31 cellular contexts compared by ENCODE assay signal in the genomic region with DNA sequence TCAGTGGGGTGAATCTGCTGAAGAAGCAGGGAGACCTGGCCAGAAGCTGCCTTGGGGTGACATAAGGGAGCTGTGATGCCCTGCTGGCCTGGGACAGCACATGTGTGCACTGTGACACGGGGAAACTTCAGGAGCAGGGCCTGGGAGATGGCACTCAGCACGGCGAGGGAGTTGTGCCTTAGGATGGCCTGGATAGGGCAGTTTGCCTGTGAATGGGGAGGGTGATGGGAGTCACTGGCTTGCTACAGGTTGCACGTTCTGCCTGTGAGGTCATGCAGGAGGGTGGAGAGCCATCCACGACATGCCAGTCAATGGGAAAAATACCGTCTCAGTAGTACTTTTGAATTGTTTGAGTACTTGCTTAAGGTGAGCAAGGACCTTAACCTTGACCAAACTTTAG.
"Had no signal": no experiment of that assay in that cellular context is flagged by ENCODE, and none has a peak within 500 bp of the region (broad histone marks: within the 10 kb centered on the region; RNA-seq: fewer than 3 reads in every experiment).

No MANE protein-coding gene starts in this region.

- H3K4me1 Mint-ChIP-seq: naive B cell; naive thymus-derived CD8-positive, alpha-beta T cell; nephron progenitor cell; neural crest cell; stimulated activated effector memory CD8-positive, alpha-beta T cell treated with anti-CD3 and anti-CD28 coated beads, Interleukin-12 subunit alpha, Interleukin-12 subunit beta, amount 100 ng/mL, for 72 hours; stimulated activated naive B cell treated with anti-CD40 and anti-IgM and Interleukin-4, amounts not matched to agents 10 μg/mL and 1 μg/mL and 100 μg/mL, for 72 hours had no signal

- H3K4me3 ChIP-seq: ovary, psoas muscle, right lobe of liver, sigmoid colon, stomach, thoracic aorta, thyroid gland, tibial nerve, upper lobe of left lung, vagina had no signal

- ATAC-seq: naive thymus-derived CD8-positive, alpha-beta T cell; natural killer cell treated with Interleukin-12 subunit alpha and Interleukin-12 subunit beta and Interleukin-15 and Interleukin-18, amount 100 ng/mL, for 72 hours; psoas muscle; right cardiac atrium; right lobe of liver; stimulated activated effector memory CD8-positive, alpha-beta T cell treated with anti-CD3 and anti-CD28 coated beads, Interleukin-12 subunit alpha, Interleukin-12 subunit beta, amount 100 ng/mL, for 72 hours; stimulated activated naive B cell treated with anti-CD40 and anti-IgM and Interleukin-4, amounts not matched to agents 10 μg/mL and 1 μg/mL and 100 μg/mL, for 72 hours had no signal

- H3K27me3 ChIP-seq: neutrophil, ovary, right lobe of liver, sigmoid colon, stomach, thyroid gland, tibial nerve, upper lobe of left lung, vagina had no signal

- H3K4me3 Mint-ChIP-seq: naive B cell; naive thymus-derived CD8-positive, alpha-beta T cell; natural killer cell treated with Interleukin-12 subunit alpha and Interleukin-12 subunit beta and Interleukin-15 and Interleukin-18, amount 100 ng/mL, for 72 hours; nephron progenitor cell; neural crest cell; stimulated activated effector memory CD8-positive, alpha-beta T cell treated with anti-CD3 and anti-CD28 coated beads, Interleukin-12 subunit alpha, Interleukin-12 subunit beta, amount 100 ng/mL, for 72 hours; stimulated activated naive B cell treated with anti-CD40 and anti-IgM and Interleukin-4, amounts not matched to agents 10 μg/mL and 1 μg/mL and 100 μg/mL, for 72 hours; stimulated activated naive CD8-positive, alpha-beta T cell treated with anti-CD3 and anti-CD28 coated beads, Interleukin-15, Interleukin-2, amounts not matched to agents 100 ng/mL and 50 ng/mL, for 24 hours had no signal

- H2AFZ ChIP-seq: parathyroid adenoma had no signal

- H3K36me3 Mint-ChIP-seq: naive B cell; natural killer cell treated with Interleukin-12 subunit alpha and Interleukin-12 subunit beta and Interleukin-15 and Interleukin-18, amount 100 ng/mL, for 72 hours; stimulated activated effector memory CD8-positive, alpha-beta T cell treated with anti-CD3 and anti-CD28 coated beads, Interleukin-12 subunit alpha, Interleukin-12 subunit beta, amount 100 ng/mL, for 72 hours; stimulated activated naive B cell treated with anti-CD40 and anti-IgM and Interleukin-4, amounts not matched to agents 10 μg/mL and 1 μg/mL and 100 μg/mL, for 72 hours had no signal

- DNase-seq: naive B cell; naive thymus-derived CD8-positive, alpha-beta T cell; nephron progenitor cell; nucleus accumbens; ovary; posterior cingulate gyrus; psoas muscle; right cardiac atrium; right lobe of liver; sigmoid colon; small intestine; stimulated activated CD4-positive, alpha-beta T cell treated with anti-CD3 and anti-CD28 coated beads, Interleukin-15, amount 100 ng/mL, for 24 hours; stimulated activated CD4-positive, alpha-beta T cell treated with anti-CD3 and anti-CD28 coated beads, Interleukin-2, amount 100 ng/mL, for 24 hours; stimulated activated CD4-positive, alpha-beta T cell treated with anti-CD3 and anti-CD28 coated beads, Interleukin-2, amount 100 ng/mL, for 48 hours; stimulated activated CD4-positive, alpha-beta T cell treated with anti-CD3 and anti-CD28 coated beads, Interleukin-4, amount 100 ng/mL, for 24 hours; stimulated activated naive B cell treated with anti-CD40 and anti-IgM and Interleukin-4, amounts not matched to agents 10 μg/mL and 1 μg/mL and 100 μg/mL, for 72 hours; stimulated activated naive CD4-positive, alpha-beta T cell treated with Interleukin-2 at 50 U/mL for 16 hours; stomach; thyroid gland; trophoblast cell; upper lobe of left lung had no signal

- H3K27ac Mint-ChIP-seq: naive B cell; naive thymus-derived CD8-positive, alpha-beta T cell; natural killer cell treated with Interleukin-12 subunit alpha and Interleukin-12 subunit beta and Interleukin-15 and Interleukin-18, amount 100 ng/mL, for 72 hours; nephron progenitor cell; progenitor cell of endocrine pancreas; stimulated activated effector memory CD8-positive, alpha-beta T cell treated with anti-CD3 and anti-CD28 coated beads, Interleukin-12 subunit alpha, Interleukin-12 subunit beta, amount 100 ng/mL, for 72 hours; stimulated activated naive B cell treated with anti-CD40 and anti-IgM and Interleukin-4, amounts not matched to agents 10 μg/mL and 1 μg/mL and 100 μg/mL, for 72 hours; stimulated activated naive CD8-positive, alpha-beta T cell treated with anti-CD3 and anti-CD28 coated beads, Interleukin-15, Interleukin-2, amounts not matched to agents 100 ng/mL and 50 ng/mL, for 24 hours had no signal

- H3K27me3 Mint-ChIP-seq: naive B cell; progenitor cell of endocrine pancreas; stimulated activated naive B cell treated with anti-CD40 and anti-IgM and Interleukin-4, amounts not matched to agents 10 μg/mL and 1 μg/mL and 100 μg/mL, for 72 hours; stimulated activated naive CD8-positive, alpha-beta T cell treated with anti-CD3 and anti-CD28 coated beads, Interleukin-15, Interleukin-2, amounts not matched to agents 100 ng/mL and 50 ng/mL, for 24 hours had no signal

- H3K9ac ChIP-seq: parathyroid adenoma had no signal

- H3K79me2 ChIP-seq: parathyroid adenoma had no signal

- H3K9me3 Mint-ChIP-seq: natural killer cell treated with Interleukin-12 subunit alpha and Interleukin-12 subunit beta and Interleukin-15 and Interleukin-18, amount 100 ng/mL, for 72 hours; stimulated activated naive CD8-positive, alpha-beta T cell treated with anti-CD3 and anti-CD28 coated beads, Interleukin-15, Interleukin-2, amounts not matched to agents 100 ng/mL and 50 ng/mL, for 24 hours had no signal

- FAIRE-seq: small intestine had no signal

- H3K9me3 ChIP-seq: neutrophil, psoas muscle, right lobe of liver, sigmoid colon, thoracic aorta, thyroid gland, upper lobe of left lung, vagina had no signal

- H3K27ac ChIP-seq: neutrophil, ovary, parathyroid adenoma, psoas muscle, right lobe of liver, sigmoid colon, stomach, thoracic aorta, thyroid gland, tibial nerve, upper lobe of left lung, vagina had no signal

- H3K4me1 ChIP-seq: parathyroid adenoma, psoas muscle, right lobe of liver, sigmoid colon, stomach, thyroid gland, tibial nerve, upper lobe of left lung, vagina had no signal

- H3K36me3 ChIP-seq: neutrophil, ovary, right lobe of liver, sigmoid colon, stomach, thoracic aorta, thyroid gland, tibial nerve, upper lobe of left lung, vagina had no signal
